Comparison of ENCODE assay signal across 9 cellular contexts in the genomic region with DNA sequence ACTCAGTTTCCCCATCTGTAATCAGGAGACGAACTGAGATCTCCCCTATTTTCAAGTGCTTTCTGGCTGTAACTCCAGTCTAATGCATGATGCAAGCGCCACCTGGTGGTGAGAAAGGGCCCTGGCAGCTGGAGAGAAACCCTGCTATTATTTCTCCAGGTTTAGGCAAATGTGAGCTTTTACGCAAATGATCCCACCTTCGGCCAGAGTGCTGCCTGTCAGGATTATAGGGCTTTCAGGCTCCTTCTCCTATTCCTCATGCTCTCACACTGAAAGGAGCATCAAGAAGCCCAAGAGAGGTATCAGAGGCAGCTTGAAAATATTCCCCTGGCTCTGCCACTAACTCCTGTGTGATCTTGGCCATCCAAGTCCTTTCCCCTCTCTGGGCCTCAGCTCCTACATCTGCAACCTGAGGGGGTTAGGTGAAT.
DNase-seq lines count a peak whose midpoint lies in the region; ATAC-seq and TF ChIP-seq lines count a peak whose summit lies in the region.
"Had no signal": no experiment of that assay in that cellular context is flagged by ENCODE, and none has a peak within 500 bp of the region (broad histone marks: within the 10 kb centered on the region; RNA-seq: fewer than 3 reads in every experiment).

No MANE protein-coding gene starts in this region.

- no peak overlapping the region for H3K4me3 ChIP-seq in DOHH2 (ENCODE audit: low read length)
- no peak overlapping the region for H3K4me3 ChIP-seq in LNCaP clone FGC (ENCODE audit: low read depth, low read length)
- no peak overlapping the region for H3K4me3 ChIP-seq in heart left ventricle
- no peak overlapping the region for H3K4me3 ChIP-seq in aorta (ENCODE audit: low read length in 2 of 2)

- no peak overlapping the region for H3K4me2 ChIP-seq in DOHH2 (ENCODE audit: low read length)

- TF ChIP-seq CTCF in DOHH2 (IDR thresholded peaks at IDR 0.05; ENCODE audit: low read depth, low read length, poor library complexity, severe bottlenecking) (peak; percentile 95), LNCaP clone FGC (IDR thresholded peaks at IDR 0.05; ENCODE audit: control insufficient read depth, extremely low read depth, insufficient read depth) (peak; percentile 94), heart left ventricle (IDR thresholded peaks at IDR 0.05) (peak; percentile 89 to 99 (median 96))

- no peaks in the 10 kb centered on the region for H3K9me2 ChIP-seq in DOHH2 (replicated peaks; ENCODE audit: control insufficient read depth, low read length)

- H3K27me3 Mint-ChIP-seq in activated naive CD8-positive, alpha-beta T cell treated with anti-CD3 and anti-CD28 coated beads, Interleukin-2, amount 50 U/mL, for 24 hours, result peaks cover 7% of the 10 kb centered on the region

- no peaks in the 10 kb centered on the region for H3K9me3 Mint-ChIP-seq in activated naive CD8-positive, alpha-beta T cell treated with anti-CD3 and anti-CD28 coated beads, Interleukin-2, amount 50 U/mL, for 24 hours
- H3K9me3 Mint-ChIP-seq: dendritic cell treated with granulocyte-macrophage colony-stimulating factor and Interleukin-4, amounts not matched to agents 40 ng/mL and 50 ng/mL, for 4 days had no signal

- WGBS in heart left ventricle, 4 donors, result 5 to 6% (median 6%) methylated on average over 4 of the region's 4 CpGs
- WGBS in aorta, 2 donors, result 2% methylated on average over 4 of the region's 4 CpGs

- no peaks in the 10 kb centered on the region for H4K20me1 ChIP-seq in DOHH2 (ENCODE audit: control insufficient read depth, insufficient read depth, low read depth, low read length)

- H3K4me1 Mint-ChIP-seq in activated naive CD8-positive, alpha-beta T cell treated with anti-CD3 and anti-CD28 coated beads, Interleukin-2, amount 50 U/mL, for 24 hours, result no peaks in the 10 kb centered on the region

- intact Hi-C loops in heart left ventricle (cut with DNase I), result loop anchor here (1.0 to 10.0 kb wide), 8 partner anchors 156 to 560 kb away; partner anchors contain the start of gene CHRNA3 (in 1 of the 10)
- intact Hi-C loops in aorta (cut with DNase I), result loop anchor here (2.0 to 10.0 kb wide), 6 partner anchors 156 to 570 kb away; partner anchors contain the start of gene CHRNB4 (in 1 of the 2)

- peak; percentile 43 for ATAC-seq in activated naive CD8-positive, alpha-beta T cell treated with anti-CD3 and anti-CD28 coated beads, Interleukin-2, amount 50 U/mL, for 24 hours
- peak in 3 of 4 donors; percentile 42 to 65 (median 50) for ATAC-seq in heart left ventricle
- no peak for ATAC-seq in aorta (ENCODE audit: low FRiP score)
- no peak for ATAC-seq in HG03039 (IDR thresholded peaks at IDR 0.05; ENCODE audit: unreplicated experiment)

- H3K27me3 ChIP-seq in DOHH2 (ENCODE audit: control insufficient read depth, low read length) (no peaks in the 10 kb centered on the region), heart left ventricle (no peaks in the 10 kb centered on the region), aorta (ENCODE audit: control insufficient read depth in 1 of 2, insufficient read depth in 2 of 2, low read length in 1 of 2) (no peaks in the 10 kb centered on the region)

- no peaks in the 10 kb centered on the region for H3K36me3 ChIP-seq in DOHH2 (ENCODE audit: control insufficient read depth, low read length)
- no peaks in the 10 kb centered on the region for H3K36me3 ChIP-seq in heart left ventricle
- H3K36me3 ChIP-seq in aorta (ENCODE audit: control insufficient read depth in 1 of 2, insufficient read depth in 2 of 2, low read length in 1 of 2), result no peaks in the 10 kb centered on the region

- H3K36me3 Mint-ChIP-seq in activated naive CD8-positive, alpha-beta T cell treated with anti-CD3 and anti-CD28 coated beads, Interleukin-2, amount 50 U/mL, for 24 hours (ENCODE audit: low read depth), result no peaks in the 10 kb centered on the region

- no peaks in the 10 kb centered on the region for H3K79me2 ChIP-seq in DOHH2 (ENCODE audit: control insufficient read depth, low read length)

- DNase-seq in LNCaP clone FGC (ENCODE audit: low read depth) (no peak), SKM-1 treated with dmso at 0.1 percent for 144 hours (lab: John Stamatoyannopoulos, UW; ENCODE audit: unreplicated experiment) (peak; percentile 28), heart left ventricle (peak; percentile 57 to 81 (median 70)), putamen (ENCODE audit: low spot score) (peak; percentile 45), aorta (peak; percentile 81 to 89)
- DNase-seq in activated naive CD8-positive, alpha-beta T cell treated with anti-CD3 and anti-CD28 coated beads, Interleukin-2, amount 50 U/mL, for 24 hours, result peak; percentile 75

- H3F3A ChIP-seq in DOHH2 (ENCODE audit: control insufficient read depth, insufficient read depth), result no peaks in the 10 kb centered on the region

- TF ChIP-seq POLR2A in heart left ventricle (IDR thresholded peaks at IDR 0.05), result no peak

- peaks cover 4% of the 10 kb centered on the region for H3K4me1 ChIP-seq in DOHH2 (ENCODE audit: control insufficient read depth, low read length)
- no peaks in the 10 kb centered on the region for H3K4me1 ChIP-seq in heart left ventricle
- H3K4me1 ChIP-seq in aorta (ENCODE audit: control insufficient read depth in 1 of 2, insufficient read depth in 2 of 2, low read length in 2 of 2), result no peaks in the 10 kb centered on the region

- H3K27ac Mint-ChIP-seq in activated naive CD8-positive, alpha-beta T cell treated with anti-CD3 and anti-CD28 coated beads, Interleukin-2, amount 50 U/mL, for 24 hours, result no peak overlapping the region
- H3K27ac Mint-ChIP-seq: dendritic cell treated with granulocyte-macrophage colony-stimulating factor and Interleukin-4, amounts not matched to agents 40 ng/mL and 50 ng/mL, for 4 days had no signal

- H3K27ac ChIP-seq in DOHH2 (ENCODE audit: low read depth, low read length), result no peak overlapping the region
- H3K27ac ChIP-seq in heart left ventricle, result no peak overlapping the region
- H3K27ac ChIP-seq in aorta (ENCODE audit: low read depth in 1 of 2, low read length in 2 of 2), result no peak overlapping the region

- no peaks in the 10 kb centered on the region for H3K9me3 ChIP-seq in DOHH2 (ENCODE audit: control insufficient read depth, insufficient read depth, low read length)
- H3K9me3 ChIP-seq in heart left ventricle, result no peaks in the 10 kb centered on the region
- H3K9me3 ChIP-seq in aorta (ENCODE audit: control insufficient read depth, low read length), result no peaks in the 10 kb centered on the region

- H3K4me3 Mint-ChIP-seq in activated naive CD8-positive, alpha-beta T cell treated with anti-CD3 and anti-CD28 coated beads, Interleukin-2, amount 50 U/mL, for 24 hours, result no peak overlapping the region
- H3K4me3 Mint-ChIP-seq: dendritic cell treated with granulocyte-macrophage colony-stimulating factor and Interleukin-4, amounts not matched to agents 40 ng/mL and 50 ng/mL, for 4 days had no signal

Comparison
In these comparisons a context has a peak if more than half of its experiments do, and no peak if none do; other contexts are left out.
1. ATAC-seq: peak in activated naive CD8-positive, alpha-beta T cell treated with anti-CD3 and anti-CD28 coated beads, Interleukin-2, amount 50 U/mL, for 24 hours (single experiment) and heart left ventricle (3 of 4); none in aorta (single experiment) and HG03039 (single experiment).
2. Peak in every context shown above with its lines, with median percentiles within 50 percentile points of each other: CTCF ChIP-seq.